In the genomic region with DNA sequence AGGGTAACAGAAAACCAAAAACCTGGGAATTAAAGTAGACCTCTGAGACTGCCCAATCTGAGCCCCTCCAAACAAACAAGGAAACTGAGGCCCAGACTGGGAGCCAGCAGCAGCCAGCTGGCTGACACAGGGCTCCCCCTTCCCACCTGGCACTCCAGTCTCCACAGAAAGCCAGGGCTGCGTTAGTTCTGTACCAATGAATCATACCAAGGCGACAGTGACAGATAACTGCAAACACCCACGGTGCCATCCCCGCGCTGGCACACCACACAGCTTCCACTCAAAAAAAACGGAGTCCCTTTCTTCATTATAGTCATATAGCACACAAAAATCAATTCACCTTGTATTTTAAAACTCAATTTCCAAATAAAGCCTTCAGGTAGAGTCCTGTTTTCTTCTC, we compare ENCODE assay signal across 8 cellular contexts. TPM values are rescaled to one million over a fixed set of nuclear protein-coding genes. Genes with fewer than 3 reads are reported as not detected.
A peak's percentile ranks its signal among the peaks of the same experiment; 100 is the strongest.
DNase-seq lines count a peak whose midpoint lies in the region; ATAC-seq and TF ChIP-seq lines count a peak whose summit lies in the region.

No MANE protein-coding gene starts in this region.

- TF ChIP-seq CTCF in CD8-positive, alpha-beta T cell (IDR thresholded peaks at IDR 0.05) = no peak
- no peak for TF ChIP-seq CTCF in endothelial cell (IDR thresholded peaks at IDR 0.05; ENCODE audit: unreplicated experiment)

- POLR2A ChIA-PET in CD8-positive, alpha-beta T cell (lab: Charles Lee) = interaction anchor here (2.6 kb wide), 1 partner anchor 85 kb away, joined by 9 read pairs; a partner anchor contains a TSS

- no peak overlapping the region for H3K27ac ChIP-seq in CD8-positive, alpha-beta T cell (ENCODE audit: low read depth, low read length)

- peaks cover 3% of the 10 kb centered on the region for H3K36me3 Mint-ChIP-seq in CD8-positive, alpha-beta T cell
- H3K36me3 Mint-ChIP-seq in T-helper 17 cell (ENCODE audit: low read depth) (peaks cover 2% of the 10 kb centered on the region), endothelial cell (ENCODE audit: low read depth, unreplicated experiment) (peaks cover 4% of the 10 kb centered on the region)

- no peak overlapping the region for H3K4me3 ChIP-seq in CD8-positive, alpha-beta T cell (ENCODE audit: low read depth, low read length)

- ATAC-seq in CD8-positive, alpha-beta T cell = no peak
- ATAC-seq in T-helper 17 cell = no peak

- H3K27me3 Mint-ChIP-seq in CD8-positive, alpha-beta T cell (ENCODE audit: low read depth) = no peaks in the 10 kb centered on the region
- H3K27me3 Mint-ChIP-seq in T-helper 17 cell (no peaks in the 10 kb centered on the region), endothelial cell (ENCODE audit: unreplicated experiment) (peaks cover 28% of the 10 kb centered on the region)

- no peaks in the 10 kb centered on the region for H3K9me3 Mint-ChIP-seq in CD8-positive, alpha-beta T cell
- H3K9me3 Mint-ChIP-seq in endothelial cell (ENCODE audit: unreplicated experiment) = no peaks in the 10 kb centered on the region

- H3K9me3 ChIP-seq in CD8-positive, alpha-beta T cell (ENCODE audit: low read length) = no peaks in the 10 kb centered on the region
- no peaks in the 10 kb centered on the region for H3K9me3 ChIP-seq in T-helper 17 cell (ENCODE audit: control insufficient read depth, low read length, poor library complexity, severe bottlenecking)

- H3K4me1 ChIP-seq in CD8-positive, alpha-beta T cell (ENCODE audit: insufficient read depth, low read length) = peaks cover 25% of the 10 kb centered on the region

- CTCF ChIA-PET in CD8-positive, alpha-beta T cell (lab: Charles Lee) = interaction anchor here (1.6 kb wide), 1 partner anchor 24 kb away, joined by 4 read pairs; no protein-coding TSS in a partner anchor

- H3K27me3 ChIP-seq in CD8-positive, alpha-beta T cell (ENCODE audit: insufficient read depth, low read length) = no peaks in the 10 kb centered on the region

- H3K4me3 Mint-ChIP-seq in CD8-positive, alpha-beta T cell = peak overlapping the region; percentile 80
- H3K4me3 Mint-ChIP-seq in T-helper 17 cell = peak overlapping the region; percentile 97
- peak overlapping the region; percentile 42 for H3K4me3 Mint-ChIP-seq in endothelial cell (ENCODE audit: unreplicated experiment)

- intact Hi-C loops in CD8-positive, alpha-beta T cell (cut with DNase I, micrococcal nuclease) = loop anchor here (1.0 to 10.0 kb wide), 4 partner anchors 139 to 855 kb away; a partner anchor contains a TSS
- intact Hi-C loops in posterior cingulate gyrus (cut with DNase I) = no loop called here

- peaks cover 51% of the 10 kb centered on the region for H3K4me1 Mint-ChIP-seq in CD8-positive, alpha-beta T cell (ENCODE audit: low read depth)
- H3K4me1 Mint-ChIP-seq in T-helper 17 cell (peaks cover 39% of the 10 kb centered on the region), endothelial cell (ENCODE audit: unreplicated experiment) (peaks cover 23% of the 10 kb centered on the region)

- H3K36me3 ChIP-seq in CD8-positive, alpha-beta T cell (ENCODE audit: insufficient read depth, low read length) = no peaks in the 10 kb centered on the region

- peak overlapping the region; percentile 85 for H3K27ac Mint-ChIP-seq in CD8-positive, alpha-beta T cell
- peak overlapping the region; percentile 95 for H3K27ac Mint-ChIP-seq in T-helper 17 cell
- H3K27ac Mint-ChIP-seq in endothelial cell (ENCODE audit: unreplicated experiment) = peak overlapping the region; percentile 89

- DNase-seq in CD8-positive, alpha-beta T cell = no peak
- DNase-seq in T-helper 17 cell = no peak
- no peak for DNase-seq in endothelial cell (ENCODE audit: low spot score)
- DNase-seq in posterior cingulate gyrus = peak in 8 of 10 donors; percentile 34 to 92 (median 60)
- DNase-seq in NCI-H446 (lab: John Stamatoyannopoulos, UW) = no peak
- DNase-seq in effector CD8-positive, alpha-beta T cell (lab: John Stamatoyannopoulos, UW) = no peak
- no peak for DNase-seq in activated CD4-positive, CD25-positive, alpha-beta regulatory T cell (lab: John Stamatoyannopoulos, UW)
- no peak for DNase-seq in hepatic stellate cell (ENCODE audit: low spot score)

RNA-seq across cellular contexts. Expression of a gene that starts 1.4 kb away (rescaled TPM):
- total RNA-seq in CD8-positive, alpha-beta T cell = 10 to 100 TPM; 43.9 to 45.7 TPM
- total RNA-seq in T-helper 17 cell = 10 to 100 TPM; 40.7 to 40.8 TPM
- 5.5 TPM for total RNA-seq in endothelial cell (ENCODE audit: unreplicated experiment)

RNA-seq across cellular contexts. Expression of a gene that starts 33.3 kb away (rescaled TPM):
- 1 to 10 TPM; 6.1 to 8.6 TPM for total RNA-seq in CD8-positive, alpha-beta T cell
- total RNA-seq in T-helper 17 cell = 1 to 10 TPM; 8.9 to 9.3 TPM
- total RNA-seq in endothelial cell (ENCODE audit: unreplicated experiment) = 17.1 TPM

RNA-seq across cellular contexts. Expression of a gene that starts 47.1 kb away (rescaled TPM):
- 1 to 10 TPM in 1 of 2 experiments, under 1 TPM in 1; 0.98 to 1.5 TPM for total RNA-seq in CD8-positive, alpha-beta T cell
- total RNA-seq in T-helper 17 cell = 1 to 10 TPM in 1 of 2 donors, under 1 TPM in 1; 0.47 to 1.3 TPM
- total RNA-seq in endothelial cell (ENCODE audit: unreplicated experiment) = 5.0 TPM

Comparison
In these comparisons a context has a peak if more than half of its experiments do, and no peak if none do; other contexts are left out.
1. DNase-seq: peak in posterior cingulate gyrus (8 of 10); none in CD8-positive, alpha-beta T cell (0 of 7), T-helper 17 cell (0 of 3), endothelial cell (single experiment), NCI-H446 (0 of 2), effector CD8-positive, alpha-beta T cell (single experiment), activated CD4-positive, CD25-positive, alpha-beta regulatory T cell (0 of 4) and hepatic stellate cell (single experiment).
2. H3K4me3 Mint-ChIP-seq: peak in every context shown above with its lines; median percentile 97 in T-helper 17 cell; 80 in CD8-positive, alpha-beta T cell; 42 in endothelial cell.
3. Peak in every context shown above with its lines, with median percentiles within 50 percentile points of each other: H3K27ac Mint-ChIP-seq.